In genomic region chr12:91395628-91396027, GRCh38 we compare ENCODE assay signal across 1 cellular context.
TF ChIP-seq lines count a peak whose summit lies in the region.

No MANE protein-coding gene starts in this region.

TF ChIP-seq in HepG2, 621 proteins besides CTCF, POLR2A, EP300 and RAD21 (continued from another document):
- TF ChIP-seq, protein P1, sequence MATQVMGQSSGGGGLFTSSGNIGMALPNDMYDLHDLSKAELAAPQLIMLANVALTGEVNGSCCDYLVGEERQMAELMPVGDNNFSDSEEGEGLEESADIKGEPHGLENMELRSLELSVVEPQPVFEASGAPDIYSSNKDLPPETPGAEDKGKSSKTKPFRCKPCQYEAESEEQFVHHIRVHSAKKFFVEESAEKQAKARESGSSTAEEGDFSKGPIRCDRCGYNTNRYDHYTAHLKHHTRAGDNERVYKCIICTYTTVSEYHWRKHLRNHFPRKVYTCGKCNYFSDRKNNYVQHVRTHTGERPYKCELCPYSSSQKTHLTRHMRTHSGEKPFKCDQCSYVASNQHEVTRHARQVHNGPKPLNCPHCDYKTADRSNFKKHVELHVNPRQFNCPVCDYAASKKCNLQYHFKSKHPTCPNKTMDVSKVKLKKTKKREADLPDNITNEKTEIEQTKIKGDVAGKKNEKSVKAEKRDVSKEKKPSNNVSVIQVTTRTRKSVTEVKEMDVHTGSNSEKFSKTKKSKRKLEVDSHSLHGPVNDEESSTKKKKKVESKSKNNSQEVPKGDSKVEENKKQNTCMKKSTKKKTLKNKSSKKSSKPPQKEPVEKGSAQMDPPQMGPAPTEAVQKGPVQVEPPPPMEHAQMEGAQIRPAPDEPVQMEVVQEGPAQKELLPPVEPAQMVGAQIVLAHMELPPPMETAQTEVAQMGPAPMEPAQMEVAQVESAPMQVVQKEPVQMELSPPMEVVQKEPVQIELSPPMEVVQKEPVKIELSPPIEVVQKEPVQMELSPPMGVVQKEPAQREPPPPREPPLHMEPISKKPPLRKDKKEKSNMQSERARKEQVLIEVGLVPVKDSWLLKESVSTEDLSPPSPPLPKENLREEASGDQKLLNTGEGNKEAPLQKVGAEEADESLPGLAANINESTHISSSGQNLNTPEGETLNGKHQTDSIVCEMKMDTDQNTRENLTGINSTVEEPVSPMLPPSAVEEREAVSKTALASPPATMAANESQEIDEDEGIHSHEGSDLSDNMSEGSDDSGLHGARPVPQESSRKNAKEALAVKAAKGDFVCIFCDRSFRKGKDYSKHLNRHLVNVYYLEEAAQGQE (IDR thresholded peaks at IDR 0.05; ENCODE audit: borderline replicate concordance in 1 of 2, low read depth in 1 of 2, low read length in 2 of 2) = no peak
- TF ChIP-seq ZNF879 (CRISPR knock-in tag; IDR thresholded peaks at IDR 0.05) = no peak
- no peak for TF ChIP-seq ZBTB7A (CRISPR knock-in tag; IDR thresholded peaks at IDR 0.05)
